22 cellular contexts compared by ENCODE assay signal in genomic region chr1:203591626-203592025, GRCh38. TPM values are rescaled to one million over a fixed set of nuclear protein-coding genes. Genes with fewer than 3 reads are reported as not detected.
DNase-seq lines count a peak whose midpoint lies in the region; ATAC-seq, FAIRE-seq and TF ChIP-seq lines count a peak whose summit lies in the region.
"Had no signal": no experiment of that assay in that cellular context is flagged by ENCODE, and none has a peak within 500 bp of the region (broad histone marks: within the 10 kb centered on the region; RNA-seq: fewer than 3 reads in every experiment).

No MANE protein-coding gene starts in this region.

- intact Hi-C loops in thyroid gland (cut with DNase I) = no loop called here

- H3K79me2 ChIP-seq in H1 (ENCODE audit: control insufficient read depth in 1 of 2, insufficient read depth in 2 of 2, low read length in 2 of 2) = no peaks in the 10 kb centered on the region

- no peaks in the 10 kb centered on the region for H3K27me3 ChIP-seq in HUES48 (ENCODE audit: control insufficient read depth, insufficient read depth, low read length)
- no peaks in the 10 kb centered on the region for H3K27me3 ChIP-seq in H1 (replicated peaks in 1 of 4; ENCODE audit: control insufficient read depth in 3 of 4, extremely low read depth in 1 of 4, insufficient read depth in 3 of 4, low read length in 3 of 4)
- no peaks in the 10 kb centered on the region for H3K27me3 ChIP-seq in thyroid gland
- H3K27me3 ChIP-seq: left lung had no signal

- H3K27me3 Mint-ChIP-seq in nephron (ENCODE audit: low read depth) = no peaks in the 10 kb centered on the region
- H3K27me3 Mint-ChIP-seq: activated CD8-positive, alpha-beta T cell treated with anti-CD3 and anti-CD28 coated beads for 36 hours had no signal

- no peaks in the 10 kb centered on the region for H3K9me3 Mint-ChIP-seq in nephron
- H3K9me3 Mint-ChIP-seq in stimulated activated effector memory CD8-positive, alpha-beta T cell treated with anti-CD3 and anti-CD28 coated beads, Interleukin-12 subunit alpha, Interleukin-12 subunit beta, amount 100 ng/mL, for 72 hours = no peaks in the 10 kb centered on the region
- H3K9me3 Mint-ChIP-seq: activated CD8-positive, alpha-beta T cell treated with anti-CD3 and anti-CD28 coated beads for 36 hours; activated naive CD4-positive, alpha-beta T cell treated with anti-CD3 and anti-CD28 coated beads, Interleukin-2, amount 10 ng/mL, durations not matched to agents 7 days and 5 days; immature natural killer cell had no signal

- POLR2A ChIA-PET in H1 (lab: Charles Lee; ENCODE audit: partially characterized antibody) = interaction anchor here (1.1 kb wide), 1 partner anchor 10 kb away, joined by 3 read pairs; no protein-coding TSS in a partner anchor

- H2BK12ac ChIP-seq in H1 (ENCODE audit: low read depth, low read length) = 0 out of 2 replicates have a peak overlapping the region, but pooled peaks have one; percentile 60

- TF ChIP-seq RAD21 in H1 (IDR thresholded peaks at IDR 0.05 in 1 of 2, conservative IDR thresholded peaks at IDR 0.05 in 1 of 2; ENCODE audit: low read depth in 2 of 2, low read length in 2 of 2) = no peak

- no peaks in the 10 kb centered on the region for H3K36me3 Mint-ChIP-seq in nephron (ENCODE audit: low read depth)
- H3K36me3 Mint-ChIP-seq in stimulated activated effector memory CD8-positive, alpha-beta T cell treated with anti-CD3 and anti-CD28 coated beads, Interleukin-12 subunit alpha, Interleukin-12 subunit beta, amount 100 ng/mL, for 72 hours = no peaks in the 10 kb centered on the region
- H3K36me3 Mint-ChIP-seq: activated naive CD4-positive, alpha-beta T cell treated with anti-CD3 and anti-CD28 coated beads, Interleukin-2, amount 10 ng/mL, durations not matched to agents 7 days and 5 days; immature natural killer cell had no signal

- peak overlapping the region; percentile 6 for H3K4ac ChIP-seq in H1 (replicated peaks; ENCODE audit: insufficient read length, low read depth, low read length)

- H3K4me3 ChIP-seq in HUES48 (ENCODE audit: low read depth, low read length) (peak overlapping the region; percentile 12; the same call in 1 of the 2 replicates), H1 (ENCODE audit: extremely low read depth in 1 of 4, insufficient read depth in 2 of 4, low read depth in 3 of 4, low read length in 4 of 4) (peak overlapping the region in 1 of 4 experiments; percentile 20; a peak in 3 of 8 replicates), thyroid gland (replicated peaks in 1 of 3) (no peak overlapping the region)
- H3K4me3 ChIP-seq: left lung, mucosa of descending colon had no signal

- peak overlapping the region; percentile 95 to 97 (median 96) for H3K27ac Mint-ChIP-seq in nephron
- H3K27ac Mint-ChIP-seq in stimulated activated effector memory CD8-positive, alpha-beta T cell treated with anti-CD3 and anti-CD28 coated beads, Interleukin-12 subunit alpha, Interleukin-12 subunit beta, amount 100 ng/mL, for 72 hours = peak overlapping the region; percentile 14
- H3K27ac Mint-ChIP-seq: activated CD8-positive, alpha-beta T cell treated with anti-CD3 and anti-CD28 coated beads for 36 hours; activated naive CD4-positive, alpha-beta T cell treated with anti-CD3 and anti-CD28 coated beads, Interleukin-2, amount 10 ng/mL, durations not matched to agents 7 days and 5 days had no signal

- H3K79me1 ChIP-seq in H1 (ENCODE audit: low read depth, low read length) = no peaks in the 10 kb centered on the region

- no peak overlapping the region for H2BK15ac ChIP-seq in H1 (ENCODE audit: low read length)

- no peaks in the 10 kb centered on the region for H3K23me2 ChIP-seq in H1 (ENCODE audit: low read depth, low read length)

- no peak overlapping the region for H2BK5ac ChIP-seq in H1 (ENCODE audit: low read depth, low read length)

- H3K4me2 ChIP-seq in H1 (ENCODE audit: insufficient read depth in 1 of 2, low read depth in 2 of 2, low read length in 2 of 2) = peak overlapping the region; percentile 8 to 44; a peak in 2 of 4 replicates

- no peak overlapping the region for H3K56ac ChIP-seq in H1 (replicated peaks; ENCODE audit: insufficient read length, low read depth, low read length)

- H3K18ac ChIP-seq in H1 (ENCODE audit: extremely low read depth, low read length) = peak overlapping the region; percentile 78; the same call in 1 of the 2 replicates

- no peak for ATAC-seq in stimulated activated effector memory CD8-positive, alpha-beta T cell treated with anti-CD3 and anti-CD28 coated beads, Interleukin-12 subunit alpha, Interleukin-12 subunit beta, amount 100 ng/mL, for 72 hours
- no peak for ATAC-seq in HG03139 (IDR thresholded peaks at IDR 0.05; ENCODE audit: unreplicated experiment)
- no peak for ATAC-seq in GM18505 (IDR thresholded peaks at IDR 0.05; ENCODE audit: unreplicated experiment)
- ATAC-seq: activated CD8-positive, alpha-beta T cell treated with anti-CD3 and anti-CD28 coated beads for 36 hours; mucosa of descending colon; right cardiac atrium had no signal

- no peak for TF ChIP-seq EP300 in H1 (IDR thresholded peaks at IDR 0.05; ENCODE audit: borderline replicate concordance in 1 of 2, low read depth in 2 of 2, low read length in 2 of 2)

- FAIRE-seq in H1 (lab: Jason Lieb, UNC) = no peak
- FAIRE-seq: D721Med had no signal

- H4K20me1 ChIP-seq in H1 (replicated peaks in 1 of 2; ENCODE audit: control insufficient read depth in 1 of 2, insufficient read depth in 2 of 2, low read length in 2 of 2) = no peaks in the 10 kb centered on the region

- TF ChIP-seq POLR2A in H1 (IDR thresholded peaks at IDR 0.05; ENCODE audit: control extremely low read depth in 1 of 2, low read depth in 2 of 2, low read length in 2 of 2) = no peak
- no peak for TF ChIP-seq POLR2A in thyroid gland (IDR thresholded peaks at IDR 0.05)
- TF ChIP-seq POLR2A in GM18505 (IDR thresholded peaks at IDR 0.05; ENCODE audit: borderline replicate concordance, extremely low read depth, insufficient read depth, insufficient read length) = no peak

- H3K9ac ChIP-seq in HUES48 (ENCODE audit: low read depth, low read length) (no peak overlapping the region), H1 (replicated peaks in 1 of 4; ENCODE audit: extremely low read depth in 1 of 4, low read depth in 3 of 4, low read length in 3 of 4) (no peak overlapping the region)

- 0 out of 2 replicates have a peak overlapping the region, but pooled peaks have one; percentile 43 for H2AK5ac ChIP-seq in H1 (ENCODE audit: low read depth, low read length)

- peak overlapping the region; percentile 72 for H4K91ac ChIP-seq in H1 (replicated peaks; ENCODE audit: insufficient read length, low read length)

- CTCF ChIA-PET in H1 (lab: Charles Lee; ENCODE audit: partially characterized antibody) = interaction anchor here (1.1 to 4.3 kb wide), 9 partner anchors 9 to 112 kb away, joined by 3 to 33 read pairs (median 9); no protein-coding TSS in a partner anchor

- no peak overlapping the region for H3K4me3 Mint-ChIP-seq in nephron
- no peak overlapping the region for H3K4me3 Mint-ChIP-seq in stimulated activated effector memory CD8-positive, alpha-beta T cell treated with anti-CD3 and anti-CD28 coated beads, Interleukin-12 subunit alpha, Interleukin-12 subunit beta, amount 100 ng/mL, for 72 hours
- H3K4me3 Mint-ChIP-seq: activated CD8-positive, alpha-beta T cell treated with anti-CD3 and anti-CD28 coated beads for 36 hours; activated naive CD4-positive, alpha-beta T cell treated with anti-CD3 and anti-CD28 coated beads, Interleukin-2, amount 10 ng/mL, durations not matched to agents 7 days and 5 days; immature natural killer cell had no signal

- H4K8ac ChIP-seq in H1 (ENCODE audit: extremely low read depth, insufficient read depth, low read length) = no peak overlapping the region

- WGBS in H1 (ENCODE audit: extremely low coverage in 1 of 2, insufficient coverage in 1 of 2, insufficient read length in 1 of 2, insufficient replicate concordance in 2 of 2, low coverage in 1 of 2, low lambda C conversion rate in 2 of 2, missing lambda C conversion rate in 1 of 2), 2 experiments = 73% methylated on average over 2 of the region's 2 CpGs; no CpG with 5 or more reads in 1 of the 2 experiments
- 64% methylated on average over 2 of the region's 2 CpGs for WGBS in thyroid gland, 2 donors

- TF ChIP-seq CTCF in H1 (IDR thresholded peaks at IDR 0.05; ENCODE audit: control extremely low read depth in 1 of 3, insufficient read depth in 1 of 3, low read depth in 1 of 3, low read length in 3 of 3) (no peak), nephron (IDR thresholded peaks at IDR 0.05; ENCODE audit: unreplicated experiment in 3 of 3) (no peak), thyroid gland (IDR thresholded peaks at IDR 0.05) (no peak)

- H3K4me1 ChIP-seq in HUES48 (ENCODE audit: control insufficient read depth, insufficient read depth, low read length) (peaks cover 26% of the 10 kb centered on the region), H1 (replicated peaks in 1 of 4; ENCODE audit: control insufficient read depth in 3 of 4, insufficient read depth in 4 of 4, low read length in 3 of 4) (peaks cover 10 to 28% (median 13%) of the 10 kb centered on the region in 4 experiments), thyroid gland (peaks cover 0 to 14% of the 10 kb centered on the region in 2 donors)

- H3K27ac ChIP-seq in HUES48 (ENCODE audit: low read depth, low read length) = peak overlapping the region; percentile 90
- no peak overlapping the region for H3K27ac ChIP-seq in H1 (ENCODE audit: low read depth, low read length)
- no peak overlapping the region for H3K27ac ChIP-seq in thyroid gland
- H3K27ac ChIP-seq: C4-2B had no signal

- H3K36me3 ChIP-seq in HUES48 (ENCODE audit: control insufficient read depth, insufficient read depth, low read length) = no peaks in the 10 kb centered on the region
- H3K36me3 ChIP-seq in H1 (ENCODE audit: control insufficient read depth in 2 of 4, insufficient read depth in 4 of 4, low read length in 3 of 4) = no peaks in the 10 kb centered on the region
- no peaks in the 10 kb centered on the region for H3K36me3 ChIP-seq in thyroid gland
- H3K36me3 ChIP-seq: left lung had no signal

- H3K4me1 Mint-ChIP-seq in nephron = peaks cover 66% of the 10 kb centered on the region
- H3K4me1 Mint-ChIP-seq in stimulated activated effector memory CD8-positive, alpha-beta T cell treated with anti-CD3 and anti-CD28 coated beads, Interleukin-12 subunit alpha, Interleukin-12 subunit beta, amount 100 ng/mL, for 72 hours = peaks cover 25% of the 10 kb centered on the region

- no peaks in the 10 kb centered on the region for H3K9me3 ChIP-seq in HUES48 (ENCODE audit: control insufficient read depth, insufficient read depth, low read length)
- no peaks in the 10 kb centered on the region for H3K9me3 ChIP-seq in H1 (ENCODE audit: insufficient read depth in 2 of 2, low read depth in 1 of 2, low read length in 1 of 2)
- H3K9me3 ChIP-seq in thyroid gland = no peaks in the 10 kb centered on the region
- H3K9me3 ChIP-seq: left lung, mucosa of descending colon had no signal

- no peak overlapping the region for H2BK20ac ChIP-seq in H1 (ENCODE audit: low read length)

- 0 out of 2 replicates have a peak overlapping the region, but pooled peaks have one; percentile 35 for H2AFZ ChIP-seq in H1 (ENCODE audit: low read length)

- no peak for DNase-seq in H1 (ENCODE audit: low read depth in 1 of 2, low spot score in 2 of 2)
- no peak for DNase-seq in stimulated activated effector memory CD8-positive, alpha-beta T cell treated with anti-CD3 and anti-CD28 coated beads, Interleukin-12 subunit alpha, Interleukin-12 subunit beta, amount 100 ng/mL, for 72 hours (ENCODE audit: low spot score in 2 of 2)
- no peak for DNase-seq in thyroid gland
- DNase-seq: activated CD4-positive, CD25-positive, alpha-beta regulatory T cell treated with anti-CD3 and anti-CD28 coated beads, Interleukin-2, amount 50 U/mL, for 72 hours; activated CD8-positive, alpha-beta T cell treated with anti-CD3 and anti-CD28 coated beads for 36 hours; activated naive CD4-positive, alpha-beta T cell treated with anti-CD3 and anti-CD28 coated beads, Interleukin-2, amount 10 ng/mL, durations not matched to agents 7 days and 5 days; activated T-cell treated with anti-CD3 and anti-CD28 coated beads, Interleukin-2, amount 50 U/mL, for 1 hour; central memory CD4-positive, alpha-beta T cell; dermis blood vessel endothelial cell; immature natural killer cell; mucosa of descending colon; NCI-H1436; NCI-H524; T1000 had no signal

- H3K23ac ChIP-seq in H1 (ENCODE audit: insufficient read length) = no peak overlapping the region

- H3K14ac ChIP-seq in H1 (ENCODE audit: insufficient read length) = no peak overlapping the region

- H2BK120ac ChIP-seq in H1 (replicated peaks; ENCODE audit: low read depth, low read length) = no peak overlapping the region

- peak overlapping the region; percentile 3 for H4K5ac ChIP-seq in H1 (ENCODE audit: insufficient read length, low read depth, low read length)

RNA-seq across cellular contexts. Expression of gene ATP2B4, which starts 35.0 kb away (rescaled TPM):
- total RNA-seq in H1 (2021; fragmentation: NEBNext Ultra II Directional; extraction: Animal tissue kit (Norgen Biotek cat#: 25700)) = 11.2 and 12.3 TPM in 2 replicates
- polyA plus RNA-seq in H1 (2011; rRNA removed) = 12.2 and 17.5 TPM in 2 replicates
- 17.0 TPM for polyA plus RNA-seq in H1 (2011; cell fraction: cytosol; rRNA removed)
- 27.5 TPM for polyA plus RNA-seq in H1 (2011; cell fraction: nucleus; rRNA removed)
- 12.1 to 18.5 TPM (median 15.9 TPM) in 4 replicates for polyA plus RNA-seq in H1 (2012, experiment 1 of 2)
- 1.3 TPM for polyA plus RNA-seq in H1 (2012, experiment 2 of 2)
- polyA plus RNA-seq in H1 (2013, experiment 1 of 2) = 16.3 TPM
- polyA plus RNA-seq in H1 (2013, experiment 2 of 2) = 14.3 TPM
- polyA minus RNA-seq in H1 (2011; rRNA and poly(A)+ RNA removed) = 66.3 and 82.5 TPM in 2 replicates
- 35.2 TPM for polyA minus RNA-seq in H1 (2011; cell fraction: cytosol; rRNA and poly(A)+ RNA removed)
- 34.8 TPM for polyA minus RNA-seq in H1 (2011; cell fraction: nucleus; rRNA and poly(A)+ RNA removed)
- 10 to 100 TPM; 41.3 to 46.1 (median 42.7) TPM for total RNA-seq in thyroid gland
